ENCODE assay signal across 8 cellular contexts in the genomic region with DNA sequence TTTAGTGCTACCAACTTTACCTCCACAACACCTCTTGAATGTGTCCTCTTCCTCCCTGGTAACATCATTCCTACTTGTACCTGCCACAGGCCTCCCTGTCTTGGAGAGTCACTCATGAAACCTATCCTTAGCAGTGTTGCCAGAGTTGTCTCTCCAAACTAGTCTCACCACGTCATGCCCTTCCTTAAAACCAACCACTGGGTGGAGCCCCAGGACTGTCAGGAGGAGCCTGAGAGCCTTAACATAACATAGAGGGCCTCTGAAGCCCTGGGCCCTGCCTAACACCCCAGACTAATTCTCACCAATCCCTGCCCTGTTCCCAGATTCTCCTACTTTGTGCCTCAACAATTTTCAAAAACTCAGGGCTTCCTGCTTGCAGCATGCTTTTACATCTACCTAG.
DNase-seq lines count a peak whose midpoint lies in the region; ATAC-seq and TF ChIP-seq lines count a peak whose summit lies in the region.

No MANE protein-coding gene starts in this region.

- H3K4me3 ChIP-seq in Loucy (ENCODE audit: low read length, poor library complexity, severe bottlenecking) (no peak overlapping the region), SJCRH30 (no peak overlapping the region), endodermal cell (ENCODE audit: low read length) (no peak overlapping the region), mucosa of descending colon (no peak overlapping the region)

- TF ChIP-seq CTCF in Loucy (conservative IDR thresholded peaks at IDR 0.05; ENCODE audit: low read length) = peak; percentile 69
- TF ChIP-seq CTCF in endodermal cell (conservative IDR thresholded peaks at IDR 0.05) = peak; percentile 83
- TF ChIP-seq CTCF in mucosa of descending colon (IDR thresholded peaks at IDR 0.05) = no peak

- no peaks in the 10 kb centered on the region for H3K4me1 Mint-ChIP-seq in endodermal cell

- ATAC-seq in mucosa of descending colon (peak; percentile 76), HG03097 (IDR thresholded peaks at IDR 0.05; ENCODE audit: low FRiP score, unreplicated experiment) (no peak)

- intact Hi-C loops in mucosa of descending colon (cut with DNase I, micrococcal nuclease) = no loop called here

- DNase-seq in stimulated activated CD4-positive, alpha-beta T cell treated with anti-CD3 and anti-CD28 coated beads, Interleukin-15, amount 100 ng/mL, for 24 hours = peak; percentile 19
- DNase-seq in stimulated activated CD4-positive, alpha-beta T cell treated with anti-CD3 and anti-CD28 coated beads, Interleukin-12 subunit alpha, Interleukin-12 subunit beta, amount 100 ng/mL, for 4 hours = no peak
- DNase-seq in SJCRH30 = peak; percentile 77 to 89
- DNase-seq in endodermal cell = peak; percentile 88
- DNase-seq in mucosa of descending colon = peak in 2 of 3 donors; percentile 50 to 58
- no peak for DNase-seq in T-helper 9 cell

- H3K9me3 ChIP-seq in Loucy (ENCODE audit: insufficient read depth, low read depth, low read length) (no peaks in the 10 kb centered on the region), SJCRH30 (replicated peaks) (no peaks in the 10 kb centered on the region; the same call in 1 of the 2 replicates), endodermal cell (ENCODE audit: control insufficient read depth, low read length) (no peaks in the 10 kb centered on the region), mucosa of descending colon (no peaks in the 10 kb centered on the region)

- H3K27me3 ChIP-seq in Loucy (ENCODE audit: insufficient read depth, low read length, poor library complexity, severe bottlenecking) (no peaks in the 10 kb centered on the region), SJCRH30 (no peaks in the 10 kb centered on the region), endodermal cell (ENCODE audit: control insufficient read depth, insufficient read depth, low read length, poor library complexity, severe bottlenecking) (no peaks in the 10 kb centered on the region)

- peaks cover 3% of the 10 kb centered on the region for H3K27me3 Mint-ChIP-seq in endodermal cell (ENCODE audit: insufficient read depth)

- no peaks in the 10 kb centered on the region for H3K9me2 ChIP-seq in Loucy (replicated peaks; ENCODE audit: low read depth, low read length)

- no peaks in the 10 kb centered on the region for H3K36me3 Mint-ChIP-seq in endodermal cell (ENCODE audit: low read depth)

- H3K79me2 ChIP-seq in Loucy (ENCODE audit: insufficient read depth, low read length) = no peaks in the 10 kb centered on the region

- no peaks in the 10 kb centered on the region for H3K4me1 ChIP-seq in Loucy (ENCODE audit: insufficient read depth, low read length, poor library complexity, severe bottlenecking)
- H3K4me1 ChIP-seq in SJCRH30 = peaks cover 6% of the 10 kb centered on the region
- no peaks in the 10 kb centered on the region for H3K4me1 ChIP-seq in endodermal cell (ENCODE audit: control insufficient read depth, insufficient read depth, low read length)
- H3K4me1 ChIP-seq in mucosa of descending colon (ENCODE audit: low read depth) = no peaks in the 10 kb centered on the region

- H3K4me2 ChIP-seq in Loucy (ENCODE audit: low read depth, low read length, poor library complexity, severe bottlenecking) = no peak overlapping the region

- H3K4me3 Mint-ChIP-seq in endodermal cell = no peak overlapping the region

- H3K36me3 ChIP-seq in Loucy (ENCODE audit: insufficient read depth, low read length) (no peaks in the 10 kb centered on the region), SJCRH30 (no peaks in the 10 kb centered on the region), endodermal cell (ENCODE audit: control insufficient read depth, insufficient read depth, low read length) (no peaks in the 10 kb centered on the region), mucosa of descending colon (ENCODE audit: low read depth) (no peaks in the 10 kb centered on the region)

- no peak overlapping the region for H3K27ac Mint-ChIP-seq in endodermal cell

- H3K9ac ChIP-seq in Loucy (ENCODE audit: low read depth, low read length, poor library complexity, severe bottlenecking) = no peak overlapping the region
- H3K9ac ChIP-seq in endodermal cell (ENCODE audit: extremely low read depth, low read length, poor library complexity, severe bottlenecking) = no peak overlapping the region

- H3K27ac ChIP-seq in SJCRH30 (no peak overlapping the region), endodermal cell (ENCODE audit: low read depth, low read length) (no peak overlapping the region)

- no peaks in the 10 kb centered on the region for H3F3A ChIP-seq in Loucy (ENCODE audit: low read depth)

- H2AFZ ChIP-seq in Loucy (ENCODE audit: low read length) = peak overlapping the region; percentile 10; the same call in 1 of the 2 replicates

- no peaks in the 10 kb centered on the region for H4K20me1 ChIP-seq in Loucy (ENCODE audit: insufficient read depth, low read length, poor library complexity, severe bottlenecking)

- H3K9me3 Mint-ChIP-seq in endodermal cell = peaks cover 10% of the 10 kb centered on the region

- 7% methylated on average over 1 of the region's 1 CpG; no CpG with 5 or more reads in 1 of the 2 experiments for WGBS in endodermal cell (ENCODE audit: insufficient coverage in 1 of 2, insufficient read length in 1 of 2), 2 experiments

Comparison
In these comparisons a context has a peak if more than half of its experiments do, and no peak if none do; other contexts are left out.
1. DNase-seq: peak in stimulated activated CD4-positive, alpha-beta T cell treated with anti-CD3 and anti-CD28 coated beads, Interleukin-15, amount 100 ng/mL, for 24 hours (single experiment), SJCRH30 (2 of 2), endodermal cell (single experiment) and mucosa of descending colon (2 of 3); none in stimulated activated CD4-positive, alpha-beta T cell treated with anti-CD3 and anti-CD28 coated beads, Interleukin-12 subunit alpha, Interleukin-12 subunit beta, amount 100 ng/mL, for 4 hours (single experiment) and T-helper 9 cell (single experiment).